Comparison of ENCODE assay signal across 33 cellular contexts in the genomic region with DNA sequence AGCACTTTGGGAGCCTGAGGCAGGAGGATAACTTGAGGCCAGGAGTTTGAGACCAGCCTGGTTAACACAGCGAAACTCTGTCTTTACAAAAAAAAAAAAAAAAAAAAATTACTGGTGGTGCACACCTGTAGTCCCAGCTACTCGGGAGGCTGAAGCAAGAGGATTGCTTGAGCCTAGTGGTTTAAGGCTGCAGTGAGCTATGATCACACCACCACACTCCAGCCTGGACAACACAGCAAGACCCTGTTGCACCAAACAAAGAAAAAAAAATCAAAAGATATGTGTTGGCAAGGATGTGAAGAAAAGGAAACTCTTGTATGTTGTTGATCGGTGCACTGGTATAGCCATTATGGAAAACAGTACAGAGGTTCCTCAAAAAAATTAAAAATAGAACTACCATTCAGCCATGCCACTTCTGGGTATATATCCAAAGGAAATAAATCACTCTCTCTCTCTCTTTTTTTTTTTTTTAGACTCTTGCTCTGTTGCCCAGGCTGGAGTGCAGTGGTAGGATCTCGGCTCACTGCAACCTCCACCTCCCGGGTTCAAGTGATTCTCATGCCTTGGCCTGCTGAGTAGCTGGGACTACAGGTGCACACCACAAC. TPM values are rescaled to one million over a fixed set of nuclear protein-coding genes. Genes with fewer than 3 reads are reported as not detected.
"Had no signal": no experiment of that assay in that cellular context is flagged by ENCODE, and none has a peak within 500 bp of the region (broad histone marks: within the 10 kb centered on the region; RNA-seq: fewer than 3 reads in every experiment).

No MANE protein-coding gene starts in this region.

- H3K4me1 Mint-ChIP-seq: stimulated activated effector memory CD8-positive, alpha-beta T cell treated with anti-CD3 and anti-CD28 coated beads, Interleukin-12 subunit alpha, Interleukin-12 subunit beta, amount 100 ng/mL, for 72 hours; stimulated activated memory B cell treated with anti-CD40 and anti-IgM and Interleukin-4, amounts not matched to agents 10 μg/mL and 1 μg/mL and 100 μg/mL, for 72 hours; stimulated activated naive B cell treated with anti-CD40 and anti-IgM and Interleukin-4, amounts not matched to agents 10 μg/mL and 1 μg/mL and 100 μg/mL, for 72 hours; stimulated activated naive CD8-positive, alpha-beta T cell treated with anti-CD3 and anti-CD28 coated beads, Interleukin-15, amount 100 ng/mL, for 72 hours had no signal

- H3K27me3 Mint-ChIP-seq: stimulated activated memory B cell treated with anti-CD40 and anti-IgM and Interleukin-4, amounts not matched to agents 10 μg/mL and 1 μg/mL and 100 μg/mL, for 72 hours; stimulated activated naive CD8-positive, alpha-beta T cell treated with anti-CD3 and anti-CD28 coated beads, Interleukin-15, Interleukin-2, amounts not matched to agents 100 ng/mL and 50 ng/mL, for 24 hours; type B pancreatic cell had no signal

- H3K27ac ChIP-seq: stomach, suprapubic skin, testis, thoracic aorta, thyroid gland, tibial artery, tibial nerve, transverse colon, upper lobe of left lung, upper lobe of right lung, uterus, vagina had no signal

- H3K36me3 Mint-ChIP-seq: stimulated activated effector memory CD8-positive, alpha-beta T cell treated with anti-CD3 and anti-CD28 coated beads, Interleukin-12 subunit alpha, Interleukin-12 subunit beta, amount 100 ng/mL, for 72 hours; stimulated activated memory B cell treated with anti-CD40 and anti-IgM and Interleukin-4, amounts not matched to agents 10 μg/mL and 1 μg/mL and 100 μg/mL, for 72 hours; stimulated activated naive B cell treated with anti-CD40 and anti-IgM and Interleukin-4, amounts not matched to agents 10 μg/mL and 1 μg/mL and 100 μg/mL, for 72 hours had no signal

- H3K9me3 Mint-ChIP-seq: stimulated activated effector memory CD8-positive, alpha-beta T cell treated with anti-CD3 and anti-CD28 coated beads, Interleukin-12 subunit alpha, Interleukin-12 subunit beta, amount 100 ng/mL, for 72 hours; stimulated activated memory B cell treated with anti-CD40 and anti-IgM and Interleukin-4, amounts not matched to agents 10 μg/mL and 1 μg/mL and 100 μg/mL, for 72 hours; stimulated activated naive B cell treated with anti-CD40 and anti-IgM and Interleukin-4, amounts not matched to agents 10 μg/mL and 1 μg/mL and 100 μg/mL, for 72 hours; stimulated activated naive CD8-positive, alpha-beta T cell treated with anti-CD3 and anti-CD28 coated beads, Interleukin-15, amount 100 ng/mL, for 72 hours; stimulated activated naive CD8-positive, alpha-beta T cell treated with anti-CD3 and anti-CD28 coated beads, Interleukin-15, Interleukin-2, amounts not matched to agents 100 ng/mL and 50 ng/mL, for 24 hours; type B pancreatic cell had no signal

- H3K4me3 ChIP-seq: stomach, suprapubic skin, testis, thoracic aorta, thyroid gland, tibial artery, tibial nerve, transverse colon, upper lobe of left lung, upper lobe of right lung, uterus, vagina had no signal

- H3K27me3 ChIP-seq: stomach, suprapubic skin, testis, thyroid gland, tibial artery, tibial nerve, transverse colon, upper lobe of left lung, upper lobe of right lung, uterus, vagina had no signal

- H3K9me3 ChIP-seq: stomach, suprapubic skin, testis, thoracic aorta, thyroid gland, tibial artery, tibial nerve, transverse colon, upper lobe of left lung, upper lobe of right lung, uterus, vagina had no signal

- DNase-seq: stimulated activated CD4-positive, alpha-beta T cell treated with anti-CD3 and anti-CD28 coated beads, Interleukin-2, amount 100 ng/mL, for 48 hours; stimulated activated CD4-positive, alpha-beta T cell treated with anti-CD3 and anti-CD28 coated beads, Interleukin-4, amount 100 ng/mL, for 1 hour; stimulated activated CD4-positive, alpha-beta T cell treated with anti-CD3 and anti-CD28 coated beads, Interleukin-4, amount 100 ng/mL, for 24 hours; stimulated activated CD4-positive, alpha-beta T cell treated with anti-CD3 and anti-CD28 coated beads, Interleukin-4, amount 100 ng/mL, for 4 hours; stimulated activated CD8-positive, alpha-beta memory T cell treated with anti-CD3 and anti-CD28 coated beads, Interleukin-4, amount 100 ng/mL, for 48 hours; stimulated activated naive B cell treated with anti-CD40 and anti-IgM and Interleukin-4, amounts not matched to agents 10 μg/mL and 1 μg/mL and 100 μg/mL, for 72 hours; stimulated activated naive CD4-positive, alpha-beta T cell; stimulated activated naive CD4-positive, alpha-beta T cell treated with Interleukin-2 at 50 U/mL for 16 hours; stimulated activated naive CD8-positive, alpha-beta T cell treated with anti-CD3 and anti-CD28 coated beads, Interleukin-15, amount 100 ng/mL, for 72 hours; stimulated activated naive CD8-positive, alpha-beta T cell treated with anti-CD3 and anti-CD28 coated beads, Interleukin-15, Interleukin-2, amounts not matched to agents 100 U/mL and 50 U/mL, for 24 hours; stomach; substantia nigra; testis; thyroid gland; tibial artery; transverse colon; trophoblast cell; upper lobe of left lung; upper lobe of right lung; uterus had no signal

- FAIRE-seq: urothelium cell line had no signal

- H3K36me3 ChIP-seq: stomach, suprapubic skin, thyroid gland, tibial artery, tibial nerve, transverse colon, upper lobe of right lung, uterus, vagina had no signal

- ATAC-seq: stimulated activated effector memory CD8-positive, alpha-beta T cell treated with anti-CD3 and anti-CD28 coated beads, Interleukin-12 subunit alpha, Interleukin-12 subunit beta, amount 100 ng/mL, for 72 hours; stimulated activated memory B cell treated with anti-CD40 and anti-IgM and Interleukin-4, amounts not matched to agents 10 μg/mL and 1 μg/mL and 100 μg/mL, for 72 hours; stimulated activated naive B cell treated with anti-CD40 and anti-IgM and Interleukin-4, amounts not matched to agents 10 μg/mL and 1 μg/mL and 100 μg/mL, for 72 hours; stimulated activated naive CD8-positive, alpha-beta T cell treated with anti-CD3 and anti-CD28 coated beads, Interleukin-15, amount 100 ng/mL, for 72 hours; stimulated activated naive CD8-positive, alpha-beta T cell treated with anti-CD3 and anti-CD28 coated beads, Interleukin-15, Interleukin-2, amounts not matched to agents 100 U/mL and 50 U/mL, for 24 hours; upper lobe of right lung had no signal

- H3K27ac Mint-ChIP-seq: stimulated activated effector memory CD8-positive, alpha-beta T cell treated with anti-CD3 and anti-CD28 coated beads, Interleukin-12 subunit alpha, Interleukin-12 subunit beta, amount 100 ng/mL, for 72 hours; stimulated activated memory B cell treated with anti-CD40 and anti-IgM and Interleukin-4, amounts not matched to agents 10 μg/mL and 1 μg/mL and 100 μg/mL, for 72 hours; stimulated activated naive B cell treated with anti-CD40 and anti-IgM and Interleukin-4, amounts not matched to agents 10 μg/mL and 1 μg/mL and 100 μg/mL, for 72 hours; stimulated activated naive CD8-positive, alpha-beta T cell treated with anti-CD3 and anti-CD28 coated beads, Interleukin-15, Interleukin-2, amounts not matched to agents 100 ng/mL and 50 ng/mL, for 24 hours; type B pancreatic cell had no signal

- H3K4me3 Mint-ChIP-seq: stimulated activated effector memory CD8-positive, alpha-beta T cell treated with anti-CD3 and anti-CD28 coated beads, Interleukin-12 subunit alpha, Interleukin-12 subunit beta, amount 100 ng/mL, for 72 hours; stimulated activated memory B cell treated with anti-CD40 and anti-IgM and Interleukin-4, amounts not matched to agents 10 μg/mL and 1 μg/mL and 100 μg/mL, for 72 hours; stimulated activated naive B cell treated with anti-CD40 and anti-IgM and Interleukin-4, amounts not matched to agents 10 μg/mL and 1 μg/mL and 100 μg/mL, for 72 hours; stimulated activated naive CD8-positive, alpha-beta T cell treated with anti-CD3 and anti-CD28 coated beads, Interleukin-15, amount 100 ng/mL, for 72 hours; stimulated activated naive CD8-positive, alpha-beta T cell treated with anti-CD3 and anti-CD28 coated beads, Interleukin-15, Interleukin-2, amounts not matched to agents 100 ng/mL and 50 ng/mL, for 24 hours; type B pancreatic cell had no signal

RNA-seq across cellular contexts. Expression of a gene that starts 33.3 kb away (rescaled TPM):
- total RNA-seq: stomach, subcutaneous adipose tissue, suprapubic skin, temporal lobe, thoracic aorta, thyroid gland, tibial nerve, transverse colon, upper lobe of left lung, upper lobe of right lung, ureter, urinary bladder, uterus, vagina had no signal
- polyA plus RNA-seq: stomach, urinary bladder had no signal
